23 cellular contexts compared by ENCODE assay signal in genomic region chr21:44615881-44616590, GRCh38. TPM values are rescaled to one million over a fixed set of nuclear protein-coding genes. Genes with fewer than 3 reads are reported as not detected.
DNase-seq lines count a peak whose midpoint lies in the region; ATAC-seq lines count a peak whose summit lies in the region.
"Had no signal": no experiment of that assay in that cellular context is flagged by ENCODE, and none has a peak within 500 bp of the region (broad histone marks: within the 10 kb centered on the region; RNA-seq: fewer than 3 reads in every experiment).

No MANE protein-coding gene starts in this region.

- H3K9me3 Mint-ChIP-seq in activated T-cell treated with anti-CD3 and anti-CD28 coated beads, Interleukin-2, amount 50 U/mL, for 24 hours = peaks cover 23% of the 10 kb centered on the region

- intact Hi-C loops in posterior vena cava (cut with DNase I) = loop anchor here in 1 of 2 donors (10.0 kb wide), 1 partner anchor 299 kb away; no protein-coding TSS in a partner anchor

- peak; percentile 25 for DNase-seq in activated CD4-positive, CD25-positive, alpha-beta regulatory T cell treated with anti-CD3 and anti-CD28 coated beads, Interleukin-2, amount 50 U/mL, for 72 hours
- no peak for DNase-seq in activated CD4-positive, CD25-positive, alpha-beta regulatory T cell (lab: John Stamatoyannopoulos, UW)
- DNase-seq in NCI-H1092 treated with DMSO at 0.1 percent for 48 hours (lab: John Stamatoyannopoulos, UW) = peak; percentile 27
- no peak for DNase-seq in T-helper 17 cell
- peak; percentile 68 for DNase-seq in posterior vena cava (ENCODE audit: low spot score)
- no peak for DNase-seq in activated T-cell treated with anti-CD3 and anti-CD28 coated beads, Interleukin-2, amount 50 U/mL, for 24 hours
- no peak for DNase-seq in activated T-cell treated with anti-CD3 and anti-CD28 coated beads for 4 hours
- DNase-seq: activated CD4-positive, alpha-beta T cell treated with anti-CD3 and anti-CD28 coated beads, Interleukin-2, amount 10 ng/mL, durations not matched to agents 24 days and 14 days; activated CD8-positive, alpha-beta memory T cell treated with anti-CD3 and anti-CD28 coated beads, Interleukin-2, amount 50 U/mL, for 4 hours; activated effector memory CD4-positive, alpha-beta T cell treated with anti-CD3 and anti-CD28 coated beads, Interleukin-2, amount 50 U/mL, for 16 hours; BE2C; central memory CD4-positive, alpha-beta T cell; erythroblast; hypothalamus; NCI-H2029 treated with DMSO at 0.1 percent for 48 hours; NCI-H510A; nucleus accumbens had no signal

- ATAC-seq in T-helper 17 cell (no peak), GM18861 (IDR thresholded peaks at IDR 0.05; ENCODE audit: unreplicated experiment) (no peak)
- ATAC-seq: K562 had no signal

- peak overlapping the region; percentile 47 for H3K4me3 Mint-ChIP-seq in T-helper 17 cell
- no peak overlapping the region for H3K4me3 Mint-ChIP-seq in activated T-cell treated with anti-CD3 and anti-CD28 coated beads, Interleukin-2, amount 50 U/mL, for 24 hours
- H3K4me3 Mint-ChIP-seq: activated CD4-positive, alpha-beta T cell treated with anti-CD3 and anti-CD28 coated beads, Interleukin-2, amount 10 ng/mL, durations not matched to agents 24 days and 14 days had no signal

- H3K4me1 Mint-ChIP-seq in T-helper 17 cell = peaks cover 29% of the 10 kb centered on the region
- H3K4me1 Mint-ChIP-seq in activated T-cell treated with anti-CD3 and anti-CD28 coated beads, Interleukin-2, amount 50 U/mL, for 24 hours (ENCODE audit: low read depth) = peaks cover 44% of the 10 kb centered on the region

- H3K9me3 ChIP-seq in T-helper 17 cell (ENCODE audit: control insufficient read depth, low read length, poor library complexity, severe bottlenecking) = no peaks in the 10 kb centered on the region
- H3K9me3 ChIP-seq: BE2C had no signal

- H3K36me3 Mint-ChIP-seq in T-helper 17 cell (ENCODE audit: low read depth) = peaks cover 5% of the 10 kb centered on the region
- peaks cover 22% of the 10 kb centered on the region for H3K36me3 Mint-ChIP-seq in activated T-cell treated with anti-CD3 and anti-CD28 coated beads, Interleukin-2, amount 50 U/mL, for 24 hours (ENCODE audit: low read depth)

- H3K27ac Mint-ChIP-seq in T-helper 17 cell = peak overlapping the region; percentile 73
- no peak overlapping the region for H3K27ac Mint-ChIP-seq in activated T-cell treated with anti-CD3 and anti-CD28 coated beads, Interleukin-2, amount 50 U/mL, for 24 hours
- H3K27ac Mint-ChIP-seq: activated CD4-positive, alpha-beta T cell treated with anti-CD3 and anti-CD28 coated beads, Interleukin-2, amount 10 ng/mL, durations not matched to agents 24 days and 14 days had no signal

- H3K27me3 Mint-ChIP-seq in T-helper 17 cell = no peaks in the 10 kb centered on the region
- H3K27me3 Mint-ChIP-seq in activated T-cell treated with anti-CD3 and anti-CD28 coated beads, Interleukin-2, amount 50 U/mL, for 24 hours = no peaks in the 10 kb centered on the region
- H3K27me3 Mint-ChIP-seq: activated CD4-positive, alpha-beta T cell treated with anti-CD3 and anti-CD28 coated beads, Interleukin-2, amount 10 ng/mL, durations not matched to agents 24 days and 14 days had no signal

RNA-seq across cellular contexts. Expression of gene KRTAP10-8, which starts 4.2 kb away (rescaled TPM):
- total RNA-seq in T-helper 17 cell = not detected
- total RNA-seq in posterior vena cava = not detected
- total RNA-seq: activated CD4-positive, alpha-beta T cell treated with anti-CD3 and anti-CD28 coated beads, Interleukin-2, amount 10 ng/mL, durations not matched to agents 24 days and 14 days; frontal cortex; K562; lung; renal cortical epithelial cell; subcutaneous adipose tissue had no signal

RNA-seq across cellular contexts. Expression of gene KRTAP10-9, which starts 10.9 kb away (rescaled TPM):
- total RNA-seq in T-helper 17 cell = not detected
- total RNA-seq in posterior vena cava = not detected
- total RNA-seq: activated CD4-positive, alpha-beta T cell treated with anti-CD3 and anti-CD28 coated beads, Interleukin-2, amount 10 ng/mL, durations not matched to agents 24 days and 14 days; frontal cortex; K562; lung; renal cortical epithelial cell; subcutaneous adipose tissue had no signal

RNA-seq across cellular contexts. Expression of gene KRTAP10-7, which starts 15.6 kb away (rescaled TPM):
- total RNA-seq in T-helper 17 cell (not detected), posterior vena cava (not detected)
- total RNA-seq: activated CD4-positive, alpha-beta T cell treated with anti-CD3 and anti-CD28 coated beads, Interleukin-2, amount 10 ng/mL, durations not matched to agents 24 days and 14 days; frontal cortex; K562; lung; renal cortical epithelial cell; subcutaneous adipose tissue had no signal

RNA-seq across cellular contexts. Expression of gene KRTAP10-10, which starts 21.1 kb away (rescaled TPM):
- total RNA-seq in T-helper 17 cell (not detected), posterior vena cava (not detected)
- total RNA-seq: activated CD4-positive, alpha-beta T cell treated with anti-CD3 and anti-CD28 coated beads, Interleukin-2, amount 10 ng/mL, durations not matched to agents 24 days and 14 days; frontal cortex; K562; lung; renal cortical epithelial cell; subcutaneous adipose tissue had no signal

RNA-seq across cellular contexts. Expression of gene KRTAP10-6, which starts 23.7 kb away (rescaled TPM):
- total RNA-seq in T-helper 17 cell = not detected
- total RNA-seq in posterior vena cava = not detected
- total RNA-seq: activated CD4-positive, alpha-beta T cell treated with anti-CD3 and anti-CD28 coated beads, Interleukin-2, amount 10 ng/mL, durations not matched to agents 24 days and 14 days; frontal cortex; K562; lung; renal cortical epithelial cell; subcutaneous adipose tissue had no signal

Comparison
In these comparisons a context has a peak if more than half of its experiments do, and no peak if none do; other contexts are left out.
1. DNase-seq: peak in activated CD4-positive, CD25-positive, alpha-beta regulatory T cell treated with anti-CD3 and anti-CD28 coated beads, Interleukin-2, amount 50 U/mL, for 72 hours (single experiment), NCI-H1092 treated with DMSO at 0.1 percent for 48 hours (single experiment) and posterior vena cava (single experiment); none in activated CD4-positive, CD25-positive, alpha-beta regulatory T cell (0 of 4), T-helper 17 cell (0 of 3), activated T-cell treated with anti-CD3 and anti-CD28 coated beads, Interleukin-2, amount 50 U/mL, for 24 hours (single experiment) and activated T-cell treated with anti-CD3 and anti-CD28 coated beads for 4 hours (single experiment).